In genomic region chr19:54916822-54917221, GRCh38 we compare ENCODE assay signal across 23 cellular contexts. TPM values are rescaled to one million over a fixed set of nuclear protein-coding genes. Genes with fewer than 3 reads are reported as not detected.
DNase-seq lines count a peak whose midpoint lies in the region; ATAC-seq and TF ChIP-seq lines count a peak whose summit lies in the region.
"Had no signal": no experiment of that assay in that cellular context is flagged by ENCODE, and none has a peak within 500 bp of the region (broad histone marks: within the 10 kb centered on the region; RNA-seq: fewer than 3 reads in every experiment).

No MANE protein-coding gene starts in this region.

- no peak overlapping the region for H2BK20ac ChIP-seq in H9 (ENCODE audit: low read depth, low read length, poor library complexity, severe bottlenecking)

- no peak for TF ChIP-seq CTCF in GM06990 (IDR thresholded peaks at IDR 0.05; ENCODE audit: insufficient read depth, low read length, poor library complexity, severe bottlenecking)
- no peak for TF ChIP-seq CTCF in H9 (conservative IDR thresholded peaks at IDR 0.05)
- TF ChIP-seq CTCF in WTC11 (IDR thresholded peaks at IDR 0.05), result no peak
- TF ChIP-seq CTCF in natural killer cell (IDR thresholded peaks at IDR 0.05), result no peak
- no peak for TF ChIP-seq CTCF in GM13977 (IDR thresholded peaks at IDR 0.05; ENCODE audit: extremely low read depth, insufficient read depth, missing control alignments)
- no peak for TF ChIP-seq CTCF in colonic mucosa (IDR thresholded peaks at IDR 0.05)

- no peak overlapping the region for H2BK5ac ChIP-seq in H9 (ENCODE audit: insufficient read length, low read length)

- H4K91ac ChIP-seq in H9 (ENCODE audit: insufficient read length, low read depth, low read length), result no peak overlapping the region

- 0 out of 7 replicates have a peak overlapping the region, but pooled peaks of 1 of the 3 experiments have one; percentile 7 for H3K27ac Mint-ChIP-seq in H9
- peak overlapping the region; percentile 11; the same call in 1 of the 2 replicates for H3K27ac Mint-ChIP-seq in WTC11
- peak overlapping the region; percentile 83 to 87 for H3K27ac Mint-ChIP-seq in natural killer cell
- H3K27ac Mint-ChIP-seq: activated CD4-positive, alpha-beta memory T cell treated with anti-CD3 and anti-CD28 coated beads for 36 hours; activated naive CD4-positive, alpha-beta T cell treated with anti-CD3 and anti-CD28 coated beads, Interleukin-2, amount 10 ng/mL, durations not matched to agents 7 days and 5 days; activated T-cell treated with anti-CD3 and anti-CD28 coated beads, Interleukin-2, amount 50 U/mL, for 24 hours; neural progenitor cell had no signal

- 0 out of 2 replicates have a peak overlapping the region, but pooled peaks have one; percentile 1 for H3K14ac ChIP-seq in H9 (ENCODE audit: insufficient read depth, low read length)

- H2BK12ac ChIP-seq in H9 (ENCODE audit: insufficient read length, low read depth, low read length), result no peak overlapping the region

- H3K36me3 ChIP-seq in GM06990 (ENCODE audit: control insufficient read depth, insufficient read depth, low read length) (no peaks in the 10 kb centered on the region), colonic mucosa (no peaks in the 10 kb centered on the region)
- H3K36me3 ChIP-seq: neural progenitor cell had no signal

- H4K8ac ChIP-seq in H9 (replicated peaks; ENCODE audit: insufficient read length, low read depth, low read length), result no peak overlapping the region

- no peak overlapping the region for H3K23ac ChIP-seq in H9 (ENCODE audit: insufficient read length, low read depth, low read length)

- ATAC-seq in WTC11, result no peak
- peak; percentile 58 to 78 (median 68) for ATAC-seq in natural killer cell
- ATAC-seq in GM18520 (IDR thresholded peaks at IDR 0.05; ENCODE audit: unreplicated experiment), result no peak
- ATAC-seq: foreskin keratinocyte had no signal

- H3K4ac ChIP-seq in H9 (ENCODE audit: low read depth, low read length), result no peak overlapping the region

- CTCF ChIA-PET in WTC11 (lab: Charles Lee), result interaction anchor here (0.7 to 8.4 kb wide), 3 partner anchors 23 to 171 kb away, joined by 3 to 166 read pairs (median 4); no protein-coding TSS in a partner anchor

- H3K4me2 ChIP-seq in H9 (ENCODE audit: insufficient read depth, insufficient read length, low read length), result no peak overlapping the region
- H3K4me2 ChIP-seq: neural progenitor cell had no signal

- H2AFZ ChIP-seq in H9 (ENCODE audit: low read length), result no peak overlapping the region
- H2AFZ ChIP-seq: neural progenitor cell had no signal

- H3K9me3 ChIP-seq in H9 (ENCODE audit: control insufficient read depth, low read depth, low read length) (no peaks in the 10 kb centered on the region), colonic mucosa (no peaks in the 10 kb centered on the region)
- H3K9me3 ChIP-seq: testis had no signal

- no peaks in the 10 kb centered on the region for H4K20me1 ChIP-seq in H9 (ENCODE audit: control insufficient read depth, insufficient read depth, insufficient read length)

- H3K79me1 ChIP-seq in H9 (ENCODE audit: insufficient read depth, low read depth, low read length, poor library complexity, severe bottlenecking), result no peaks in the 10 kb centered on the region

- no peak overlapping the region for H3K56ac ChIP-seq in H9 (ENCODE audit: insufficient read length, low read depth, low read length)

- no peak overlapping the region for H2BK15ac ChIP-seq in H9 (ENCODE audit: low read depth, low read length)

- no peaks in the 10 kb centered on the region for H3K4me1 Mint-ChIP-seq in H9
- peaks cover 9% of the 10 kb centered on the region for H3K4me1 Mint-ChIP-seq in WTC11
- H3K4me1 Mint-ChIP-seq in natural killer cell, result peaks cover 48 to 70% of the 10 kb centered on the region in 2 donors
- H3K4me1 Mint-ChIP-seq: neural progenitor cell had no signal

- H3K18ac ChIP-seq in H9 (ENCODE audit: insufficient read length, low read depth, low read length), result no peak overlapping the region

- in situ Hi-C loops in GM13977 (cut with MboI; ENCODE audit: low pct_unique_long_range_greater_than_20kb, low sequenced_read_pairs, unreplicated experiment), result loop anchor here (25.0 kb wide), 1 partner anchor 430 kb away; no protein-coding TSS in a partner anchor

- H3K79me2 ChIP-seq in H9 (ENCODE audit: insufficient read depth, low read length), result no peaks in the 10 kb centered on the region

- H3K23me2 ChIP-seq in H9 (ENCODE audit: insufficient read length, low read depth, low read length, poor library complexity, severe bottlenecking), result no peaks in the 10 kb centered on the region

- H3K4me1 ChIP-seq in H9 (ENCODE audit: insufficient read depth, low read length), result no peaks in the 10 kb centered on the region
- H3K4me1 ChIP-seq in colonic mucosa, result no peaks in the 10 kb centered on the region
- H3K4me1 ChIP-seq: foreskin keratinocyte, neural progenitor cell, testis had no signal

- no CpG with 5 or more reads among the region's 11 CpGs for WGBS in H9 (ENCODE audit: extremely low coverage, insufficient read length, low lambda C conversion rate)

- H3K4me3 ChIP-seq in GM06990 (replicated peaks; ENCODE audit: low read depth, low read length) (no peak overlapping the region), colonic mucosa (no peak overlapping the region)
- H3K4me3 ChIP-seq: neural progenitor cell, testis had no signal

- H3K27ac ChIP-seq in H9 (ENCODE audit: insufficient read length, low read depth, low read length), result no peak overlapping the region
- no peak overlapping the region for H3K27ac ChIP-seq in colonic mucosa
- H3K27ac ChIP-seq: epithelial cell of prostate, foreskin keratinocyte, neural progenitor cell, testis had no signal

- H3K27me3 Mint-ChIP-seq in H9 (ENCODE audit: low read depth), result no peaks in the 10 kb centered on the region
- no peaks in the 10 kb centered on the region for H3K27me3 Mint-ChIP-seq in WTC11 (ENCODE audit: low read depth)
- H3K27me3 Mint-ChIP-seq in natural killer cell (ENCODE audit: low read depth in 2 of 2), result no peaks in the 10 kb centered on the region

- intact Hi-C loops in natural killer cell (cut with micrococcal nuclease), result loop anchor here (1.0 to 10.0 kb wide), 3 partner anchors 11 to 338 kb away; partner anchors contain the start of genes NCR1 and PPP6R1
- intact Hi-C loops in colonic mucosa (cut with DNase I), result no loop called here

- H3K27me3 ChIP-seq in GM06990 (replicated peaks; ENCODE audit: control insufficient read depth, insufficient read depth, low read length), result no peaks in the 10 kb centered on the region; the same call in 1 of the 2 replicates
- no peaks in the 10 kb centered on the region for H3K27me3 ChIP-seq in H9 (ENCODE audit: insufficient read depth, low read length)
- H3K27me3 ChIP-seq in colonic mucosa, result peaks cover 5% of the 10 kb centered on the region
- H3K27me3 ChIP-seq: foreskin keratinocyte, neural progenitor cell, testis had no signal

- H3K36me3 Mint-ChIP-seq in H9 (ENCODE audit: insufficient read depth in 1 of 3, low read depth in 3 of 3) (peaks cover 0 to 5% (median 2%) of the 10 kb centered on the region in 3 experiments; a peak in 3 of 7 replicates), WTC11 (peaks cover 2% of the 10 kb centered on the region; the same call in 1 of the 2 replicates), natural killer cell (no peaks in the 10 kb centered on the region)
- H3K36me3 Mint-ChIP-seq: activated CD4-positive, alpha-beta memory T cell treated with anti-CD3 and anti-CD28 coated beads for 36 hours; activated naive CD4-positive, alpha-beta T cell treated with anti-CD3 and anti-CD28 coated beads, Interleukin-2, amount 10 ng/mL, durations not matched to agents 7 days and 5 days; neural progenitor cell had no signal

- H2AK5ac ChIP-seq in H9 (ENCODE audit: insufficient read length, low read length), result no peak overlapping the region

- H4K5ac ChIP-seq in H9 (ENCODE audit: insufficient read length, low read depth, low read length), result no peak overlapping the region

- no peak overlapping the region for H2BK120ac ChIP-seq in H9 (ENCODE audit: low read depth, low read length, poor library complexity, severe bottlenecking)

- H3K9ac ChIP-seq in H9 (ENCODE audit: extremely low read depth, insufficient read length, low read length) (no peak overlapping the region), colonic mucosa (ENCODE audit: low read depth in 2 of 2, low read length in 2 of 2) (no peak overlapping the region)
- H3K9ac ChIP-seq: neural progenitor cell had no signal

- DNase-seq in GM06990 (ENCODE audit: extremely low read depth, insufficient read length), result peak; percentile 25
- no peak for DNase-seq in H9
- DNase-seq in WTC11 (ENCODE audit: low spot score), result no peak
- DNase-seq in natural killer cell, result peak; percentile 38
- DNase-seq in GM13977 (ENCODE audit: low spot score), result no peak
- no peak for DNase-seq in KG1 (lab: John Stamatoyannopoulos, UW)
- DNase-seq in colonic mucosa, result no peak
- DNase-seq: activated CD4-positive, alpha-beta memory T cell treated with anti-CD3 and anti-CD28 coated beads for 36 hours; activated naive CD4-positive, alpha-beta T cell treated with anti-CD3 and anti-CD28 coated beads, Interleukin-2, amount 10 ng/mL, durations not matched to agents 7 days and 5 days; activated T-cell treated with anti-CD3 and anti-CD28 coated beads, Interleukin-2, amount 50 U/mL, for 24 hours; foreskin keratinocyte; hypothalamus; NCI-H1417 treated with DMSO at 0.1 percent for 48 hours; NCI-H2171 treated with DMSO at 0.1 percent for 48 hours; NCI-H774; testis had no signal

- H3T11ph ChIP-seq in H9 (ENCODE audit: low read length), result no peak overlapping the region

- POLR2A ChIA-PET in WTC11 (lab: Charles Lee), result no interaction called here

- H3K9me3 Mint-ChIP-seq in H9 (peaks cover 6 to 91% of the 10 kb centered on the region in 2 experiments; a peak in 3 of 5 replicates), WTC11 (no peaks in the 10 kb centered on the region), natural killer cell (no peaks in the 10 kb centered on the region)
- H3K9me3 Mint-ChIP-seq: activated CD4-positive, alpha-beta memory T cell treated with anti-CD3 and anti-CD28 coated beads for 36 hours had no signal

- no peak overlapping the region for H3K4me3 Mint-ChIP-seq in H9
- H3K4me3 Mint-ChIP-seq in WTC11, result no peak overlapping the region
- peak overlapping the region; percentile 89 for H3K4me3 Mint-ChIP-seq in natural killer cell
- H3K4me3 Mint-ChIP-seq: activated CD4-positive, alpha-beta memory T cell treated with anti-CD3 and anti-CD28 coated beads for 36 hours; activated naive CD4-positive, alpha-beta T cell treated with anti-CD3 and anti-CD28 coated beads, Interleukin-2, amount 10 ng/mL, durations not matched to agents 7 days and 5 days; activated T-cell treated with anti-CD3 and anti-CD28 coated beads, Interleukin-2, amount 50 U/mL, for 24 hours; neural progenitor cell had no signal

RNA-seq across cellular contexts. Expression of gene NCR1, which starts 10.9 kb away (rescaled TPM):
- 1.4 and 2.0 TPM in 2 replicates for total RNA-seq in H9 (2021)
- total RNA-seq in WTC11 (2021), result 4.3 to 7.9 TPM (median 7.2 TPM) in 3 replicates
- total RNA-seq in natural killer cell, result 100 to 1,000 TPM; 213 to 342 (median 244) TPM
- total RNA-seq in colonic mucosa, result not detected
- total RNA-seq: activated CD4-positive, alpha-beta memory T cell treated with anti-CD3 and anti-CD28 coated beads for 36 hours; foreskin keratinocyte; G401; kidney epithelial cell had no signal

RNA-seq across cellular contexts. Expression of gene NLRP7, which starts 30.5 kb away (rescaled TPM):
- total RNA-seq in H9 (2021) (1.1 TPM in 2 replicates), WTC11 (2021) (4.1 to 6.8 TPM (median 5.0 TPM) in 3 replicates), natural killer cell (not detected), colonic mucosa (not detected)
- total RNA-seq: activated CD4-positive, alpha-beta memory T cell treated with anti-CD3 and anti-CD28 coated beads for 36 hours; foreskin keratinocyte; G401; H4; kidney epithelial cell; mesenteric fat pad had no signal

RNA-seq across cellular contexts. Expression of gene FCAR, which starts 42.8 kb away (rescaled TPM):
- total RNA-seq in H9 (2021) (not detected in 2 replicates), WTC11 (2021) (0.22 to 0.39 TPM in 2 of 3 replicates, not detected in the other), natural killer cell (10 to 100 TPM in 1 of 3 donors, 1 to 10 TPM in 1, under 1 TPM in 1; 0.26 to 23.7 (median 6.7) TPM), colonic mucosa (under 1 TPM in 1 of 2 donors, not detected in 1; 0.88 TPM)
- total RNA-seq: activated CD4-positive, alpha-beta memory T cell treated with anti-CD3 and anti-CD28 coated beads for 36 hours; foreskin keratinocyte; G401; H4; kidney epithelial cell; testis had no signal

RNA-seq across cellular contexts. Expression of gene NLRP2, which starts 49.4 kb away (rescaled TPM):
- total RNA-seq in H9 (2021) (131 and 132 TPM in 2 replicates), WTC11 (2021) (3.0 to 3.7 TPM (median 3.4 TPM) in 3 replicates), natural killer cell (10 to 100 TPM; 30.2 to 71.2 (median 42.6) TPM), colonic mucosa (10 to 100 TPM; 19.1 to 48.7 TPM)
- total RNA-seq: G401 had no signal

Comparison
In these comparisons a context has a peak if more than half of its experiments do, and no peak if none do; other contexts are left out.
1. DNase-seq: peak in GM06990 (single experiment) and natural killer cell (single experiment); none in H9 (single experiment), WTC11 (single experiment), GM13977 (single experiment), KG1 (single experiment) and colonic mucosa (single experiment).
2. ATAC-seq: peak in natural killer cell (3 of 3); none in WTC11 (single experiment) and GM18520 (single experiment).
3. RNA of gene NCR1, which starts 10.9 kb away (total RNA-seq): 213 to 342 TPM in natural killer cell; 4.3 to 7.9 TPM in WTC11, 1.4 to 2.0 TPM in H9 and not detected in colonic mucosa; every median in the first group is over 10 times any median in the second.